1 cellular context compared by ENCODE assay signal in the genomic region with DNA sequence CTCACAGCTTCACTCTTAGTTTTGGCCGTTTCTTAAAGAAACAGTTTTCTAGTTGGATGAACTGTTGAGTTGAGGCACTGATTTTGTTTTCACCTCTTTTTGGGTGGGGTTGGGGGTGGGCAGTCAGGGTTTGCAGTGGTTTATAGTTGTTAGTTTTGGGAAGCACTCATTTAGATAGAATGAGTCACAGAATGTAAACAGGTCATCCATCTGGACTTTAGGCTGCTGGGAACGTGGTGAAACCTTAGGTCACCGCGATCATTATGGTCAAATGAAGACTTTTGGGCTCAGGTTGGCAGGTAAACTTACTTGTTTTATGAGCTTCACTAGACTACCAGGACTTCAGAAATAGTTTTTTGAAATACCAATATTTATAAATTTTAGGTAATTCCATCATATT.
A peak's percentile ranks its signal among the peaks of the same experiment; 100 is the strongest.
TF ChIP-seq lines count a peak whose summit lies in the region.

No MANE protein-coding gene starts in this region.

TF ChIP-seq in HepG2, 621 proteins besides CTCF, POLR2A, EP300 and RAD21 (continued from another document):
- TF ChIP-seq PHF5A (CRISPR knock-in tag; IDR thresholded peaks at IDR 0.05; ENCODE audit: low read depth, unreplicated experiment) (peak; percentile 44), ARID5B (CRISPR knock-in tag; IDR thresholded peaks at IDR 0.05) (peak; percentile 83), ZSCAN22 (CRISPR knock-in tag; IDR thresholded peaks at IDR 0.05) (no peak), ZEB1 (IDR thresholded peaks at IDR 0.05; ENCODE audit: insufficient replicate concordance, low read depth) (peak; percentile 43), MAFG (CRISPR knock-in tag; IDR thresholded peaks at IDR 0.05) (no peak), ZNF83 (CRISPR knock-in tag; IDR thresholded peaks at IDR 0.05; ENCODE audit: borderline replicate concordance) (no peak), MAFK (conservative IDR thresholded peaks at IDR 0.05 in 1 of 2, IDR thresholded peaks at IDR 0.05 in 1 of 2; ENCODE audit: low read length in 2 of 2) (no peak), ZNF746 (CRISPR knock-in tag; IDR thresholded peaks at IDR 0.05) (no peak), RARG (CRISPR knock-in tag; IDR thresholded peaks at IDR 0.05; ENCODE audit: low read depth) (no peak), ARID3A (IDR thresholded peaks at IDR 0.05; ENCODE audit: low read depth, low read length) (peak; percentile 65; the same call in 1 of the 2 replicates), KLF16 (CRISPR knock-in tag; IDR thresholded peaks at IDR 0.05) (0 out of 4 replicates have a peak, but pooled peaks of 1 of the 2 experiments have one; percentile 20), ZBTB43 (CRISPR knock-in tag; conservative IDR thresholded peaks at IDR 0.05) (0 out of 2 replicates have a peak, but pooled peaks have one; percentile 23), SOX6 (IDR thresholded peaks at IDR 0.05) (no peak), SOX6 (CRISPR knock-in tag; IDR thresholded peaks at IDR 0.05) (peak; percentile 63), BCL6 (CRISPR knock-in tag; IDR thresholded peaks at IDR 0.05) (0 out of 2 replicates have a peak, but pooled peaks have one; percentile 18), ZNF772 (CRISPR knock-in tag; IDR thresholded peaks at IDR 0.05) (no peak), NR2F1 (CRISPR knock-in tag; IDR thresholded peaks at IDR 0.05) (peak; percentile 25 to 41; a peak in 1 of 4 replicates), RXRB (CRISPR knock-in tag; IDR thresholded peaks at IDR 0.05; ENCODE audit: borderline replicate concordance) (peak; percentile 81), RFX1 (IDR thresholded peaks at IDR 0.05) (no peak), ZBTB38 (CRISPR knock-in tag; IDR thresholded peaks at IDR 0.05) (no peak), FOXJ3 (CRISPR knock-in tag; IDR thresholded peaks at IDR 0.05; ENCODE audit: borderline replicate concordance) (0 out of 2 replicates have a peak, but pooled peaks have one; percentile 28), GTF3A (CRISPR knock-in tag; conservative IDR thresholded peaks at IDR 0.05) (no peak), ZNF33B (CRISPR knock-in tag; IDR thresholded peaks at IDR 0.05) (no peak), ZNF513 (CRISPR knock-in tag; conservative IDR thresholded peaks at IDR 0.05) (no peak), ZNF280D (CRISPR knock-in tag; IDR thresholded peaks at IDR 0.05) (no peak), ZBTB21 (CRISPR knock-in tag; IDR thresholded peaks at IDR 0.05) (peak; percentile 74; the same call in 1 of the 2 replicates), GATAD2A (CRISPR knock-in tag; IDR thresholded peaks at IDR 0.05) (peak; percentile 75), SALL1 (CRISPR knock-in tag; IDR thresholded peaks at IDR 0.05) (peak; percentile 15; the same call in 1 of the 2 replicates), ZNF766 (CRISPR knock-in tag; IDR thresholded peaks at IDR 0.05; ENCODE audit: borderline replicate concordance) (no peak), ZZZ3 (CRISPR knock-in tag; IDR thresholded peaks at IDR 0.05; ENCODE audit: borderline replicate concordance) (no peak), ZBTB7B (CRISPR knock-in tag; IDR thresholded peaks at IDR 0.05) (peak; percentile 75), ZNF30 (CRISPR knock-in tag; IDR thresholded peaks at IDR 0.05) (no peak), TBX2 (CRISPR knock-in tag; IDR thresholded peaks at IDR 0.05; ENCODE audit: borderline replicate concordance) (peak; percentile 47; the same call in 1 of the 2 replicates), HHEX (CRISPR knock-in tag; IDR thresholded peaks at IDR 0.05) (0 out of 2 replicates have a peak, but pooled peaks have one; percentile 28), CENPBD1 (CRISPR knock-in tag; IDR thresholded peaks at IDR 0.05; ENCODE audit: borderline replicate concordance, low read depth) (no peak), ISL2 (CRISPR knock-in tag; IDR thresholded peaks at IDR 0.05) (peak; percentile 51; the same call in 1 of the 2 replicates), KDM6A (CRISPR knock-in tag; IDR thresholded peaks at IDR 0.05; ENCODE audit: low read depth) (0 out of 2 replicates have a peak, but pooled peaks have one; percentile 56), TOE1 (CRISPR knock-in tag; IDR thresholded peaks at IDR 0.05) (no peak), HNRNPLL (IDR thresholded peaks at IDR 0.05; ENCODE audit: low read depth, low read length, poor library complexity, severe bottlenecking) (no peak), ZNF883 (CRISPR knock-in tag; IDR thresholded peaks at IDR 0.05; ENCODE audit: not compliant biosample characterization) (no peak), HOXA3 (CRISPR knock-in tag; IDR thresholded peaks at IDR 0.05) (peak; percentile 45; the same call in 1 of the 2 replicates), ZSCAN12 (CRISPR knock-in tag; IDR thresholded peaks at IDR 0.05) (no peak), ZNF644 (CRISPR knock-in tag; IDR thresholded peaks at IDR 0.05; ENCODE audit: low read depth) (peak; percentile 57), KLF13 (CRISPR knock-in tag; IDR thresholded peaks at IDR 0.05) (no peak)
- TF ChIP-seq, protein P1, sequence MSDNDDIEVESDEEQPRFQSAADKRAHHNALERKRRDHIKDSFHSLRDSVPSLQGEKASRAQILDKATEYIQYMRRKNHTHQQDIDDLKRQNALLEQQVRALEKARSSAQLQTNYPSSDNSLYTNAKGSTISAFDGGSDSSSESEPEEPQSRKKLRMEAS (IDR thresholded peaks at IDR 0.05): peak; percentile 21; the same call in 1 of the 2 replicates
- TF ChIP-seq, protein P2, sequence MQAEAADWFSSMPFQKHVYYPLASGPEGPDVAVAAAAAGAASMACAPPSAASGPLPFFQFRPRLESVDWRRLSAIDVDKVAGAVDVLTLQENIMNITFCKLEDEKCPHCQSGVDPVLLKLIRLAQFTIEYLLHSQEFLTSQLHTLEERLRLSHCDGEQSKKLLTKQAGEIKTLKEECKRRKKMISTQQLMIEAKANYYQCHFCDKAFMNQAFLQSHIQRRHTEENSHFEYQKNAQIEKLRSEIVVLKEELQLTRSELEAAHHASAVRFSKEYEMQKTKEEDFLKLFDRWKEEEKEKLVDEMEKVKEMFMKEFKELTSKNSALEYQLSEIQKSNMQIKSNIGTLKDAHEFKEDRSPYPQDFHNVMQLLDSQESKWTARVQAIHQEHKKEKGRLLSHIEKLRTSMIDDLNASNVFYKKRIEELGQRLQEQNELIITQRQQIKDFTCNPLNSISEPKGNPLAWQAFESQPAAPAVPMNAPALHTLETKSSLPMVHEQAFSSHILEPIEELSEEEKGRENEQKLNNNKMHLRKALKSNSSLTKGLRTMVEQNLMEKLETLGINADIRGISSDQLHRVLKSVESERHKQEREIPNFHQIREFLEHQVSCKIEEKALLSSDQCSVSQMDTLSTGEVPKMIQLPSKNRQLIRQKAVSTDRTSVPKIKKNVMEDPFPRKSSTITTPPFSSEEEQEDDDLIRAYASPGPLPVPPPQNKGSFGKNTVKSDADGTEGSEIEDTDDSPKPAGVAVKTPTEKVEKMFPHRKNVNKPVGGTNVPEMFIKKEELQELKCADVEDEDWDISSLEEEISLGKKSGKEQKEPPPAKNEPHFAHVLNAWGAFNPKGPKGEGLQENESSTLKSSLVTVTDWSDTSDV (CRISPR knock-in tag; IDR thresholded peaks at IDR 0.05): no peak
- TF ChIP-seq, protein P3, sequence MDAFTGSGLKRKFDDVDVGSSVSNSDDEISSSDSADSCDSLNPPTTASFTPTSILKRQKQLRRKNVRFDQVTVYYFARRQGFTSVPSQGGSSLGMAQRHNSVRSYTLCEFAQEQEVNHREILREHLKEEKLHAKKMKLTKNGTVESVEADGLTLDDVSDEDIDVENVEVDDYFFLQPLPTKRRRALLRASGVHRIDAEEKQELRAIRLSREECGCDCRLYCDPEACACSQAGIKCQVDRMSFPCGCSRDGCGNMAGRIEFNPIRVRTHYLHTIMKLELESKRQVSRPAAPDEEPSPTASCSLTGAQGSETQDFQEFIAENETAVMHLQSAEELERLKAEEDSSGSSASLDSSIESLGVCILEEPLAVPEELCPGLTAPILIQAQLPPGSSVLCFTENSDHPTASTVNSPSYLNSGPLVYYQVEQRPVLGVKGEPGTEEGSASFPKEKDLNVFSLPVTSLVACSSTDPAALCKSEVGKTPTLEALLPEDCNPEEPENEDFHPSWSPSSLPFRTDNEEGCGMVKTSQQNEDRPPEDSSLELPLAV (CRISPR knock-in tag; conservative IDR thresholded peaks at IDR 0.05; ENCODE audit: low read depth): no peak
TF ChIP-seq in HepG2: peak in this region for 92.
